In the genomic region with DNA sequence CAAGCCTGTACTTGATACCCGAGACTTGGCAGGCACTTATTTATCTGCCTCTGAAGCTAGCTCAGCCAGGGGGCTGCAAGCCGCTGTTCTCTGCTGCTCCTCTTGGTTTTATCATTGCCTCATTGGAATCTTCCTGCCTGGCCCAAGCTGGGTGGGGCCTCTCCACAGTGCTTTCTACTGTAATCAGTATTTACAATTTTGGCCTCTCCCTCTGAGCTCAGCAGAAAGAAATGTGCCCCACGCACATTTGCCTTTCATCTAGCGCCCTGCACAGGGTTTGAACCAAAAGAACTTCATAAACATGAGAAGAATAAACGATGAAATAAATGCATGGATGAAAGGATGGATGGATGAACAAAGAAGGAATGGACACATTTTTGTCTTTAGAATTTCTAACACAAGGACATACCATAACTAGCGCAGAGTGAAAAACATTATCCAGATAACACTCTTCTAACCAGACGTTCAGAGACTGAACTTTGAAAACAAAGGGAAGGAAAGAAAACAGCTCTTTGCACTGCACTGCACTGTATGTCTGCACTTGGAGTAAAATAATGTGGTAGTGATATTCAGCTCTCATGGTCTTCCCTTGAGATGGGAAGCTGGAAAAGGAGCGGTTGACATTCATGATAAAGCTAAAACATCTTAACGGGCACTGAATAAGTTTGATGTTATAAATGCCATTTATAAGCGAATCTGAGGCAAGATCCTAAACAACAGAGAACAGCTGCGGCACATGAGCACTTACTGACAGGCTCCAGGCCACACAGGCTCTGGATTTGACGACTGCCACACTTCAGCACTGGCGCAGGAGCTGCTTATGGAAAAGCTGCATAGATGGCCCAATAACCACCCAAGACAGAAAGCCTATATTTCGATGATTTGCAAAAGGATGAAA, we compare ENCODE assay signal across 10 cellular contexts.
DNase-seq lines count a peak whose midpoint lies in the region; ATAC-seq and TF ChIP-seq lines count a peak whose summit lies in the region.
"Had no signal": no experiment of that assay in that cellular context is flagged by ENCODE, and none has a peak within 500 bp of the region (broad histone marks: within the 10 kb centered on the region; RNA-seq: fewer than 3 reads in every experiment).

No MANE protein-coding gene starts in this region.

- intact Hi-C loops in Panc1 (cut with micrococcal nuclease; ENCODE audit: unreplicated experiment) = no loop called here

- peaks cover 10% of the 10 kb centered on the region for H3K27me3 Mint-ChIP-seq in neural progenitor cell (ENCODE audit: insufficient read depth, low read depth)
- peaks cover 11% of the 10 kb centered on the region for H3K27me3 Mint-ChIP-seq in activated CD4-positive, alpha-beta memory T cell treated with anti-CD3 and anti-CD28 coated beads, Interleukin-2, amount 10 ng/mL, durations not matched to agents 7 days and 5 days

- H3K4me2 ChIP-seq in neural progenitor cell = peak overlapping the region; percentile 10

- no peaks in the 10 kb centered on the region for H3K79me2 ChIP-seq in neural progenitor cell (ENCODE audit: low read depth)

- H3K4me1 ChIP-seq in Panc1 (ENCODE audit: control insufficient read depth, insufficient read depth, low read length) (0 out of 2 replicates have a peak, but pooled peaks cover 2% of the 10 kb centered on the region), neural progenitor cell (peaks cover 43% of the 10 kb centered on the region)

- POLR2A ChIA-PET in Panc1 (lab: Charles Lee) = no interaction called here
- POLR2A ChIA-PET in activated CD4-positive, alpha-beta memory T cell treated with anti-CD3 and anti-CD28 coated beads, Interleukin-2, amount 10 ng/mL, durations not matched to agents 7 days and 5 days (lab: Charles Lee) = no interaction called here

- DNase-seq in ELR (ENCODE audit: low read depth) (peak; percentile 73), Panc1 (ENCODE audit: low read depth, low spot score) (no peak), fibroblast of gingiva (ENCODE audit: low read depth) (peak; percentile 44), neural progenitor cell (ENCODE audit: low spot score) (peak; percentile 46), NCI-H2081 (lab: John Stamatoyannopoulos, UW) (no peak)
- DNase-seq in activated CD4-positive, alpha-beta memory T cell treated with anti-CD3 and anti-CD28 coated beads, Interleukin-2, amount 10 ng/mL, durations not matched to agents 7 days and 5 days = no peak
- no peak for DNase-seq in activated effector memory CD4-positive, alpha-beta T cell treated with Interleukin-2 at 50 U/mL for 16 hours
- DNase-seq: naive B cell, T-helper 9 cell had no signal

- peak; percentile 42; the same call in 1 of the 2 replicates for ATAC-seq in Panc1
- ATAC-seq in GM18868 (IDR thresholded peaks at IDR 0.05; ENCODE audit: unreplicated experiment) = no peak

- H3K4me3 Mint-ChIP-seq in neural progenitor cell = no peak overlapping the region
- H3K4me3 Mint-ChIP-seq in activated CD4-positive, alpha-beta memory T cell treated with anti-CD3 and anti-CD28 coated beads, Interleukin-2, amount 10 ng/mL, durations not matched to agents 7 days and 5 days = no peak overlapping the region

- H3K36me3 Mint-ChIP-seq in neural progenitor cell = no peaks in the 10 kb centered on the region
- no peaks in the 10 kb centered on the region for H3K36me3 Mint-ChIP-seq in activated CD4-positive, alpha-beta memory T cell treated with anti-CD3 and anti-CD28 coated beads, Interleukin-2, amount 10 ng/mL, durations not matched to agents 7 days and 5 days (ENCODE audit: low read depth)

- H3K9me3 ChIP-seq in Panc1 (ENCODE audit: control insufficient read depth, insufficient read depth, low read depth, low read length) (no peaks in the 10 kb centered on the region), neural progenitor cell (ENCODE audit: low read depth) (no peaks in the 10 kb centered on the region)

- H3K9ac ChIP-seq in neural progenitor cell = no peak overlapping the region

- H3K9me3 Mint-ChIP-seq in neural progenitor cell = peaks cover 2% of the 10 kb centered on the region
- no peaks in the 10 kb centered on the region for H3K9me3 Mint-ChIP-seq in activated CD4-positive, alpha-beta memory T cell treated with anti-CD3 and anti-CD28 coated beads, Interleukin-2, amount 10 ng/mL, durations not matched to agents 7 days and 5 days

- in situ Hi-C loops in Panc1 (cut with HindIII; ENCODE audit: low pct_unique_long_range_greater_than_20kb, low sequenced_read_pairs) = no loop called here

- BruUV-seq in Panc1 (replicated peaks; lab: Mats Ljungman, UMichigan) = no TSS peak

- no peak overlapping the region for H2AFZ ChIP-seq in neural progenitor cell (replicated peaks)

- peaks cover 44% of the 10 kb centered on the region for H3K4me1 Mint-ChIP-seq in neural progenitor cell
- no peaks in the 10 kb centered on the region for H3K4me1 Mint-ChIP-seq in activated CD4-positive, alpha-beta memory T cell treated with anti-CD3 and anti-CD28 coated beads, Interleukin-2, amount 10 ng/mL, durations not matched to agents 7 days and 5 days
- H3K4me1 Mint-ChIP-seq: naive B cell had no signal

- no peaks in the 10 kb centered on the region for H3K27me3 ChIP-seq in Panc1 (ENCODE audit: control insufficient read depth, insufficient read depth, low read length)
- no peaks in the 10 kb centered on the region for H3K27me3 ChIP-seq in neural progenitor cell

- CTCF ChIA-PET in Panc1 (lab: Charles Lee) = no interaction called here
- CTCF ChIA-PET in activated CD4-positive, alpha-beta memory T cell treated with anti-CD3 and anti-CD28 coated beads, Interleukin-2, amount 10 ng/mL, durations not matched to agents 7 days and 5 days (lab: Charles Lee) = interaction anchor here (1.4 kb wide), 1 partner anchor 25 kb away, joined by 4 read pairs; no protein-coding TSS in a partner anchor

- H3K27ac Mint-ChIP-seq in neural progenitor cell = peak overlapping the region; percentile 64
- H3K27ac Mint-ChIP-seq in activated CD4-positive, alpha-beta memory T cell treated with anti-CD3 and anti-CD28 coated beads, Interleukin-2, amount 10 ng/mL, durations not matched to agents 7 days and 5 days = no peak overlapping the region
- H3K27ac Mint-ChIP-seq: naive B cell had no signal

- H3K36me3 ChIP-seq in Panc1 (ENCODE audit: control insufficient read depth, insufficient read depth, low read length) (no peaks in the 10 kb centered on the region), neural progenitor cell (no peaks in the 10 kb centered on the region)

- H3K27ac ChIP-seq in Panc1 (ENCODE audit: low read length) = no peak overlapping the region
- no peak overlapping the region for H3K27ac ChIP-seq in neural progenitor cell

- H3F3A ChIP-seq in neural progenitor cell (ENCODE audit: low read depth) = peaks cover 45% of the 10 kb centered on the region

- no peak for TF ChIP-seq CTCF in Panc1 (IDR thresholded peaks at IDR 0.05)
- TF ChIP-seq CTCF in neural progenitor cell (IDR thresholded peaks at IDR 0.05) = no peak

- H3K4me3 ChIP-seq in Panc1 (ENCODE audit: low read depth in 2 of 2, low read length in 2 of 2) (no peak overlapping the region), neural progenitor cell (no peak overlapping the region)

- H4K20me1 ChIP-seq in neural progenitor cell (ENCODE audit: low read depth) = no peaks in the 10 kb centered on the region

Comparison
In these comparisons a context has a peak if more than half of its experiments do, and no peak if none do; other contexts are left out.
1. DNase-seq: peak in ELR (single experiment), fibroblast of gingiva (single experiment) and neural progenitor cell (single experiment); none in Panc1 (single experiment), activated CD4-positive, alpha-beta memory T cell treated with anti-CD3 and anti-CD28 coated beads, Interleukin-2, amount 10 ng/mL, durations not matched to agents 7 days and 5 days (single experiment), NCI-H2081 (0 of 2) and activated effector memory CD4-positive, alpha-beta T cell treated with Interleukin-2 at 50 U/mL for 16 hours (single experiment).